8 cellular contexts compared by ENCODE assay signal in genomic region chr2:25606892-25607291, GRCh38.
A peak's percentile ranks its signal among the peaks of the same experiment; 100 is the strongest.
DNase-seq lines count a peak whose midpoint lies in the region; ATAC-seq, FAIRE-seq and TF ChIP-seq lines count a peak whose summit lies in the region.

No MANE protein-coding gene starts in this region.

- H2BK5ac ChIP-seq in H1 (ENCODE audit: low read depth, low read length), result no peak overlapping the region

- peaks cover 0 to 6% of the 10 kb centered on the region in 2 experiments; a peak in 1 of 4 replicates for H3K79me2 ChIP-seq in H1 (ENCODE audit: control insufficient read depth in 1 of 2, insufficient read depth in 2 of 2, low read length in 2 of 2)

- H3K27ac ChIP-seq in AG04450 (ENCODE audit: low read depth, low read length) (no peak overlapping the region), H1 (ENCODE audit: low read depth, low read length) (no peak overlapping the region), ovary (no peak overlapping the region)

- H3K36me3 Mint-ChIP-seq in stimulated activated memory B cell treated with anti-CD40 and anti-IgM and Interleukin-4, amounts not matched to agents 10 μg/mL and 1 μg/mL and 100 μg/mL, for 72 hours, result no peaks in the 10 kb centered on the region

- CTCF ChIA-PET in AG04450 (lab: Charles Lee), result interaction anchor here (0.5 to 4.0 kb wide), 23 partner anchors 8 to 478 kb away, joined by 3 to 198 read pairs (median 4); no protein-coding TSS in a partner anchor
- CTCF ChIA-PET in GM10248 (lab: Yijun Ruan, JAX), result interaction anchor here (0.8 to 5.9 kb wide), 26 partner anchors 8 to 315 kb away, joined by 3 to 68 read pairs (median 4); partner anchors contain the start of gene DTNB
- CTCF ChIA-PET in H1 (lab: Charles Lee; ENCODE audit: partially characterized antibody), result interaction anchor here (0.7 to 5.7 kb wide), 26 partner anchors 8 to 1330 kb away, joined by 3 to 72 read pairs (median 6); no protein-coding TSS in a partner anchor

- H3K23me2 ChIP-seq in H1 (ENCODE audit: low read depth, low read length), result no peaks in the 10 kb centered on the region

- TF ChIP-seq EP300 in H1 (IDR thresholded peaks at IDR 0.05; ENCODE audit: borderline replicate concordance in 1 of 2, low read depth in 2 of 2, low read length in 2 of 2) (no peak), ovary (IDR thresholded peaks at IDR 0.05) (no peak)

- peak; percentile 55 for TF ChIP-seq CTCF in AG04450 (IDR thresholded peaks at IDR 0.05; ENCODE audit: low read depth, low read length)
- peak; percentile 45 for TF ChIP-seq CTCF in GM10248 (IDR thresholded peaks at IDR 0.05; ENCODE audit: control extremely low read depth, extremely low read depth, low read depth, missing control alignments)
- TF ChIP-seq CTCF in H1 (IDR thresholded peaks at IDR 0.05; ENCODE audit: control extremely low read depth in 1 of 3, insufficient read depth in 1 of 3, low read depth in 1 of 3, low read length in 3 of 3), result peak in 2 of 3 experiments; percentile 40 to 46; a peak in 3 of 4 replicates
- peak; percentile 29 to 72 (median 50) for TF ChIP-seq CTCF in ovary (IDR thresholded peaks at IDR 0.05)

- no peak overlapping the region for H3K14ac ChIP-seq in H1 (ENCODE audit: insufficient read length)

- intact Hi-C loops in ovary (cut with DNase I), result loop anchor here in 1 of 4 donors (10.0 kb wide), 1 partner anchor 58 kb away; no protein-coding TSS in a partner anchor

- H2BK15ac ChIP-seq in H1 (ENCODE audit: low read length), result no peak overlapping the region

- no peaks in the 10 kb centered on the region for H3K79me1 ChIP-seq in H1 (ENCODE audit: low read depth, low read length)

- H3K9me3 Mint-ChIP-seq in stimulated activated memory B cell treated with anti-CD40 and anti-IgM and Interleukin-4, amounts not matched to agents 10 μg/mL and 1 μg/mL and 100 μg/mL, for 72 hours, result no peaks in the 10 kb centered on the region

- no peak overlapping the region for H3K18ac ChIP-seq in H1 (ENCODE audit: extremely low read depth, low read length)

- no peak overlapping the region for H3K4ac ChIP-seq in H1 (replicated peaks; ENCODE audit: insufficient read length, low read depth, low read length)

- H2BK20ac ChIP-seq in H1 (ENCODE audit: low read length), result no peak overlapping the region

- no peak overlapping the region for H4K8ac ChIP-seq in H1 (ENCODE audit: extremely low read depth, insufficient read depth, low read length)

- peaks cover 22% of the 10 kb centered on the region for H3K4me1 Mint-ChIP-seq in stimulated activated memory B cell treated with anti-CD40 and anti-IgM and Interleukin-4, amounts not matched to agents 10 μg/mL and 1 μg/mL and 100 μg/mL, for 72 hours

- H4K5ac ChIP-seq in H1 (ENCODE audit: insufficient read length, low read depth, low read length), result no peak overlapping the region

- H4K20me1 ChIP-seq in H1 (replicated peaks in 1 of 2; ENCODE audit: control insufficient read depth in 1 of 2, insufficient read depth in 2 of 2, low read length in 2 of 2), result peaks cover 0 to 3% of the 10 kb centered on the region in 2 experiments

- H3K4me1 ChIP-seq in H1 (replicated peaks in 1 of 4; ENCODE audit: control insufficient read depth in 3 of 4, insufficient read depth in 4 of 4, low read length in 3 of 4) (no peaks in the 10 kb centered on the region), ovary (ENCODE audit: insufficient read depth) (no peaks in the 10 kb centered on the region)

- H3K23ac ChIP-seq in H1 (ENCODE audit: insufficient read length), result no peak overlapping the region

- H2BK12ac ChIP-seq in H1 (ENCODE audit: low read depth, low read length), result no peak overlapping the region

- H3K4me3 ChIP-seq in AG04450 (ENCODE audit: low read depth, low read length) (no peak overlapping the region), H1 (ENCODE audit: extremely low read depth in 1 of 4, insufficient read depth in 2 of 4, low read depth in 3 of 4, low read length in 4 of 4) (no peak overlapping the region), ovary (no peak overlapping the region)

- no peak overlapping the region for H3K4me2 ChIP-seq in H1 (ENCODE audit: insufficient read depth in 1 of 2, low read depth in 2 of 2, low read length in 2 of 2)

- FAIRE-seq in H1 (lab: Jason Lieb, UNC), result no peak

- ATAC-seq in HG02885 (IDR thresholded peaks at IDR 0.05; ENCODE audit: poor library complexity, unreplicated experiment) (no peak), HG03135 (IDR thresholded peaks at IDR 0.05; ENCODE audit: unreplicated experiment) (no peak)
- no peak for ATAC-seq in stimulated activated memory B cell treated with anti-CD40 and anti-IgM and Interleukin-4, amounts not matched to agents 10 μg/mL and 1 μg/mL and 100 μg/mL, for 72 hours

- TF ChIP-seq RAD21 in H1 (IDR thresholded peaks at IDR 0.05 in 1 of 2, conservative IDR thresholded peaks at IDR 0.05 in 1 of 2; ENCODE audit: low read depth in 2 of 2, low read length in 2 of 2), result peak; percentile 73 to 79

- DNase-seq in AG04450 (ENCODE audit: low read depth, low spot score), result no peak
- peak; percentile 22 for DNase-seq in GM10248 (ENCODE audit: extremely low spot score)
- peak; percentile 51 for DNase-seq in NCI-H82 (lab: John Stamatoyannopoulos, UW)
- no peak for DNase-seq in H1 (ENCODE audit: low read depth in 1 of 2, low spot score in 2 of 2)
- no peak for DNase-seq in ovary

- no peak overlapping the region for H2AK5ac ChIP-seq in H1 (ENCODE audit: low read depth, low read length)

- WGBS in H1 (ENCODE audit: extremely low coverage in 1 of 2, insufficient coverage in 1 of 2, insufficient read length in 1 of 2, insufficient replicate concordance in 2 of 2, low coverage in 1 of 2, low lambda C conversion rate in 2 of 2, missing lambda C conversion rate in 1 of 2), 2 experiments, result 47% methylated on average over 1 of the region's 1 CpG; no CpG with 5 or more reads in 1 of the 2 experiments
- WGBS in ovary, 3 donors, result 6 to 7% (median 6%) methylated on average over 1 of the region's 1 CpG

- no peak overlapping the region for H3K4me3 Mint-ChIP-seq in stimulated activated memory B cell treated with anti-CD40 and anti-IgM and Interleukin-4, amounts not matched to agents 10 μg/mL and 1 μg/mL and 100 μg/mL, for 72 hours

- no peak overlapping the region for H3K9ac ChIP-seq in H1 (replicated peaks in 1 of 4; ENCODE audit: extremely low read depth in 1 of 4, low read depth in 3 of 4, low read length in 3 of 4)

- no peaks in the 10 kb centered on the region for H3K27me3 ChIP-seq in AG04450 (ENCODE audit: control insufficient read depth, insufficient read depth, low read length)
- no peaks in the 10 kb centered on the region for H3K27me3 ChIP-seq in H1 (replicated peaks in 1 of 4; ENCODE audit: control insufficient read depth in 3 of 4, extremely low read depth in 1 of 4, insufficient read depth in 3 of 4, low read length in 3 of 4)
- no peaks in the 10 kb centered on the region for H3K27me3 ChIP-seq in ovary

- H4K91ac ChIP-seq in H1 (replicated peaks; ENCODE audit: insufficient read length, low read length), result no peak overlapping the region

- no peaks in the 10 kb centered on the region for H3K27me3 Mint-ChIP-seq in stimulated activated memory B cell treated with anti-CD40 and anti-IgM and Interleukin-4, amounts not matched to agents 10 μg/mL and 1 μg/mL and 100 μg/mL, for 72 hours

- H2AFZ ChIP-seq in H1 (ENCODE audit: low read length), result no peak overlapping the region

- H3K9me3 ChIP-seq in AG04450 (ENCODE audit: control insufficient read depth, insufficient read depth, low read length) (no peaks in the 10 kb centered on the region), H1 (ENCODE audit: insufficient read depth in 2 of 2, low read depth in 1 of 2, low read length in 1 of 2) (no peaks in the 10 kb centered on the region), ovary (no peaks in the 10 kb centered on the region)

- H3K36me3 ChIP-seq in H1 (ENCODE audit: control insufficient read depth in 2 of 4, insufficient read depth in 4 of 4, low read length in 3 of 4) (no peaks in the 10 kb centered on the region), ovary (no peaks in the 10 kb centered on the region)

- POLR2A ChIA-PET in AG04450 (lab: Yijun Ruan, JAX), result no interaction called here
- POLR2A ChIA-PET in GM10248 (lab: Yijun Ruan, JAX), result no interaction called here
- POLR2A ChIA-PET in H1 (lab: Charles Lee; ENCODE audit: partially characterized antibody), result interaction anchor here (0.7 to 1.2 kb wide), 2 partner anchors 9 to 230 kb away, joined by 4 read pairs; no protein-coding TSS in a partner anchor

- TF ChIP-seq POLR2A in H1 (IDR thresholded peaks at IDR 0.05; ENCODE audit: control extremely low read depth in 1 of 2, low read depth in 2 of 2, low read length in 2 of 2), result no peak
- TF ChIP-seq POLR2A in ovary (IDR thresholded peaks at IDR 0.05), result no peak

- no peak overlapping the region for H3K27ac Mint-ChIP-seq in stimulated activated memory B cell treated with anti-CD40 and anti-IgM and Interleukin-4, amounts not matched to agents 10 μg/mL and 1 μg/mL and 100 μg/mL, for 72 hours

- H2BK120ac ChIP-seq in H1 (replicated peaks; ENCODE audit: low read depth, low read length), result no peak overlapping the region

- H3K56ac ChIP-seq in H1 (replicated peaks; ENCODE audit: insufficient read length, low read depth, low read length), result no peak overlapping the region

TF ChIP-seq in H1, 55 proteins besides CTCF, POLR2A, EP300 and RAD21:
- TF ChIP-seq, protein P1, sequence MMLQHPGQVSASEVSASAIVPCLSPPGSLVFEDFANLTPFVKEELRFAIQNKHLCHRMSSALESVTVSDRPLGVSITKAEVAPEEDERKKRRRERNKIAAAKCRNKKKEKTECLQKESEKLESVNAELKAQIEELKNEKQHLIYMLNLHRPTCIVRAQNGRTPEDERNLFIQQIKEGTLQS (IDR thresholded peaks at IDR 0.05; ENCODE audit: insufficient read depth, low read depth, low read length), result no peak
- TF ChIP-seq BCL11A (IDR thresholded peaks at IDR 0.05; ENCODE audit: low read depth in 2 of 2, low read length in 2 of 2), result no peak
- TF ChIP-seq YY1 (IDR thresholded peaks at IDR 0.05; ENCODE audit: low read depth, low read length), result no peak
- no peak for TF ChIP-seq RNF2 (IDR thresholded peaks at IDR 0.05; ENCODE audit: borderline replicate concordance, low read depth, low read length, missing control alignments, poor library complexity, severe bottlenecking)
- no peak for TF ChIP-seq HDAC2 (IDR thresholded peaks at IDR 0.05; ENCODE audit: borderline replicate concordance in 1 of 2, low read depth in 2 of 2, low read length in 2 of 2)
- no peak for TF ChIP-seq POLR2AphosphoS5 (IDR thresholded peaks at IDR 0.05; ENCODE audit: low read depth, low read length)
- TF ChIP-seq TAF7 (optimal IDR thresholded peaks at IDR 0.05; ENCODE audit: borderline replicate concordance, low read depth, low read length), result no peak
- no peak for TF ChIP-seq EZH2 (IDR thresholded peaks at IDR 0.05; ENCODE audit: low read depth, low read length, severe bottlenecking)

Comparison
In these comparisons a context has a peak if more than half of its experiments do, and no peak if none do; other contexts are left out.
1. DNase-seq: peak in GM10248 (single experiment) and NCI-H82 (single experiment); none in AG04450 (single experiment), H1 (0 of 2) and ovary (0 of 5).
2. Peak in every context shown above with its lines, with median percentiles within 50 percentile points of each other: CTCF ChIP-seq.